18 cellular contexts compared by ENCODE assay signal in genomic region chr5:10896016-10896415, GRCh38.
"Had no signal": no experiment of that assay in that cellular context is flagged by ENCODE, and none has a peak within 500 bp of the region (broad histone marks: within the 10 kb centered on the region; RNA-seq: fewer than 3 reads in every experiment).

No MANE protein-coding gene starts in this region.

- H3K4me3 Mint-ChIP-seq: activated CD8-positive, alpha-beta T cell treated with anti-CD3 and anti-CD28 coated beads for 36 hours; activated T-cell treated with anti-CD3 and anti-CD28 coated beads, Interleukin-2, amount 50 U/mL, for 4 hours; natural killer cell treated with Interleukin-12 subunit alpha and Interleukin-12 subunit beta and Interleukin-15 and Interleukin-18, amount 100 ng/mL, for 72 hours; stimulated activated effector memory CD8-positive, alpha-beta T cell treated with anti-CD3 and anti-CD28 coated beads, Interleukin-12 subunit alpha, Interleukin-12 subunit beta, amount 100 ng/mL, for 72 hours; WTC11 had no signal

- H3K36me3 ChIP-seq: prostate gland, sigmoid colon had no signal

- H3K27ac ChIP-seq: prostate gland, sigmoid colon had no signal

- H3K9me3 Mint-ChIP-seq: natural killer cell treated with Interleukin-12 subunit alpha and Interleukin-12 subunit beta and Interleukin-15 and Interleukin-18, amount 100 ng/mL, for 72 hours; stimulated activated effector memory CD8-positive, alpha-beta T cell treated with anti-CD3 and anti-CD28 coated beads, Interleukin-12 subunit alpha, Interleukin-12 subunit beta, amount 100 ng/mL, for 72 hours had no signal

- H3K4me1 Mint-ChIP-seq: stimulated activated effector memory CD8-positive, alpha-beta T cell treated with anti-CD3 and anti-CD28 coated beads, Interleukin-12 subunit alpha, Interleukin-12 subunit beta, amount 100 ng/mL, for 72 hours had no signal

- FAIRE-seq: colon, kidney had no signal

- ATAC-seq: activated CD8-positive, alpha-beta T cell treated with anti-CD3 and anti-CD28 coated beads for 36 hours; activated naive CD4-positive, alpha-beta T cell treated with anti-CD3 and anti-CD28 coated beads, Interleukin-2, amount 50 U/mL, for 72 hours; activated T-cell treated with anti-CD3 and anti-CD28 coated beads, Interleukin-2, amount 50 U/mL, for 4 hours; esophagus mucosa; left ventricle myocardium superior; natural killer cell treated with Interleukin-12 subunit alpha and Interleukin-12 subunit beta and Interleukin-15 and Interleukin-18, amount 100 ng/mL, for 72 hours; stimulated activated effector memory CD8-positive, alpha-beta T cell treated with anti-CD3 and anti-CD28 coated beads, Interleukin-12 subunit alpha, Interleukin-12 subunit beta, amount 100 ng/mL, for 72 hours; WTC11 had no signal

- H3K4me1 ChIP-seq: prostate gland, sigmoid colon had no signal

- H3K27me3 Mint-ChIP-seq: activated CD8-positive, alpha-beta T cell treated with anti-CD3 and anti-CD28 coated beads for 36 hours had no signal

- H3K9me3 ChIP-seq: prostate gland had no signal

- H3K27me3 ChIP-seq: sigmoid colon had no signal

- H3K27ac Mint-ChIP-seq: activated CD8-positive, alpha-beta T cell treated with anti-CD3 and anti-CD28 coated beads for 36 hours; activated naive CD4-positive, alpha-beta T cell treated with anti-CD3 and anti-CD28 coated beads, Interleukin-2, amount 50 U/mL, for 72 hours; natural killer cell treated with Interleukin-12 subunit alpha and Interleukin-12 subunit beta and Interleukin-15 and Interleukin-18, amount 100 ng/mL, for 72 hours; stimulated activated effector memory CD8-positive, alpha-beta T cell treated with anti-CD3 and anti-CD28 coated beads, Interleukin-12 subunit alpha, Interleukin-12 subunit beta, amount 100 ng/mL, for 72 hours; WTC11 had no signal

- H3K36me3 Mint-ChIP-seq: activated naive CD4-positive, alpha-beta T cell treated with anti-CD3 and anti-CD28 coated beads, Interleukin-2, amount 50 U/mL, for 72 hours; natural killer cell treated with Interleukin-12 subunit alpha and Interleukin-12 subunit beta and Interleukin-15 and Interleukin-18, amount 100 ng/mL, for 72 hours; stimulated activated effector memory CD8-positive, alpha-beta T cell treated with anti-CD3 and anti-CD28 coated beads, Interleukin-12 subunit alpha, Interleukin-12 subunit beta, amount 100 ng/mL, for 72 hours had no signal

- H3K4me3 ChIP-seq: prostate gland, sigmoid colon had no signal

- DNase-seq: activated CD4-positive, alpha-beta T cell treated with anti-CD3 and anti-CD28 coated beads for 4 hours; activated CD8-positive, alpha-beta T cell treated with anti-CD3 and anti-CD28 coated beads for 36 hours; activated effector memory CD4-positive, alpha-beta T cell treated with anti-CD3 and anti-CD28 coated beads, Interleukin-2, amount 50 U/mL, for 16 hours; activated T-cell treated with anti-CD3 and anti-CD28 coated beads, Interleukin-2, amount 50 U/mL, for 4 hours; caudate nucleus; hippocampal formation; kidney; left ventricle myocardium superior; sigmoid colon; stimulated activated CD4-positive, alpha-beta T cell treated with anti-CD3 and anti-CD28 coated beads, Interleukin-1b, Interleukin-23, amount 100 ng/mL, for 48 hours; T-helper 2 cell had no signal
